Comparison of ENCODE assay signal across 8 cellular contexts in genomic region chr15:75451202-75451673, GRCh38. TPM values are rescaled to one million over a fixed set of nuclear protein-coding genes. Genes with fewer than 3 reads are reported as not detected.
DNase-seq lines count a peak whose midpoint lies in the region; ATAC-seq and TF ChIP-seq lines count a peak whose summit lies in the region.

No MANE protein-coding gene starts in this region.

- peaks cover 0 to 2% (median 0%) of the 10 kb centered on the region in 5 donors for H3K27me3 Mint-ChIP-seq in naive thymus-derived CD4-positive, alpha-beta T cell

- H3K27ac Mint-ChIP-seq in naive thymus-derived CD4-positive, alpha-beta T cell = peak overlapping the region; percentile 94 to 99 (median 98)

- no peaks in the 10 kb centered on the region for H3K27me3 ChIP-seq in KMS-11 (ENCODE audit: insufficient read depth, low read depth)
- H3K27me3 ChIP-seq in naive thymus-derived CD4-positive, alpha-beta T cell (ENCODE audit: control insufficient read depth in 2 of 2, insufficient read depth in 2 of 2, low read length in 2 of 2) = no peaks in the 10 kb centered on the region

- H3K4me3 Mint-ChIP-seq in naive thymus-derived CD4-positive, alpha-beta T cell = peak overlapping the region; percentile 91 to 99 (median 96)

- CTCF ChIA-PET in naive thymus-derived CD4-positive, alpha-beta T cell (lab: Charles Lee) = interaction anchor here (1.7 to 4.1 kb wide), 2 partner anchors 83 to 188 kb away, joined by 5 to 30 read pairs; partner anchors contain the start of genes IMP3 and MAN2C1

- no peak for ATAC-seq in naive thymus-derived CD4-positive, alpha-beta T cell
- ATAC-seq in HG02870 (IDR thresholded peaks at IDR 0.05; ENCODE audit: unreplicated experiment) = no peak

- peaks cover 0 to 3% (median 0%) of the 10 kb centered on the region in 5 donors for H3K36me3 Mint-ChIP-seq in naive thymus-derived CD4-positive, alpha-beta T cell

- H3K9me3 Mint-ChIP-seq in naive thymus-derived CD4-positive, alpha-beta T cell = no peaks in the 10 kb centered on the region

- H3K4me3 ChIP-seq in AG09309 (ENCODE audit: control insufficient read depth, low read depth, low read length) = peak overlapping the region; percentile 64
- no peak overlapping the region for H3K4me3 ChIP-seq in KMS-11 (IDR thresholded peaks at IDR 0.05; ENCODE audit: insufficient read depth, low read depth, low read length)
- H3K4me3 ChIP-seq in coronary artery = peak overlapping the region; percentile 91
- H3K4me3 ChIP-seq in naive thymus-derived CD4-positive, alpha-beta T cell (ENCODE audit: low read length) = peak overlapping the region; percentile 73

- no peak overlapping the region for H3K4me2 ChIP-seq in KMS-11

- POLR2A ChIA-PET in naive thymus-derived CD4-positive, alpha-beta T cell (lab: Charles Lee) = interaction anchor here (0.6 to 9.1 kb wide), 18 partner anchors 10 to 911 kb away, joined by 3 to 175 read pairs (median 6); partner anchors contain the start of genes COMMD4, IMP3, MAN2C1 and NEIL1

- TF ChIP-seq CTCF in AG09309 (IDR thresholded peaks at IDR 0.05; ENCODE audit: control insufficient read depth, insufficient read depth, low read depth, low read length, missing control alignments) = no peak
- no peak for TF ChIP-seq CTCF in KMS-11 (conservative IDR thresholded peaks at IDR 0.05; ENCODE audit: low read depth, low read length)
- no peak for TF ChIP-seq CTCF in coronary artery (IDR thresholded peaks at IDR 0.05)

- peak overlapping the region; percentile 62 for H3K9ac ChIP-seq in KMS-11

- peaks cover 47% of the 10 kb centered on the region for H3K79me2 ChIP-seq in KMS-11 (ENCODE audit: insufficient read depth, low read depth)

- no peak for DNase-seq in AG09309 (ENCODE audit: low read depth)
- no peak for DNase-seq in coronary artery (ENCODE audit: low spot score)
- DNase-seq in naive thymus-derived CD4-positive, alpha-beta T cell = peak in 1 of 9 donors; percentile 74
- DNase-seq in EL = no peak
- DNase-seq in NCI-H2171 (lab: John Stamatoyannopoulos, UW) = no peak
- DNase-seq in putamen (ENCODE audit: low spot score) = no peak

- H3K4me1 ChIP-seq in KMS-11 (ENCODE audit: low read depth, poor library complexity, severe bottlenecking) = peaks cover 16% of the 10 kb centered on the region
- peaks cover 28 to 30% of the 10 kb centered on the region in 2 donors for H3K4me1 ChIP-seq in naive thymus-derived CD4-positive, alpha-beta T cell (ENCODE audit: control insufficient read depth in 2 of 2, insufficient read depth in 2 of 2, low read length in 2 of 2)

- peaks cover 36 to 62% (median 51%) of the 10 kb centered on the region in 7 donors for H3K4me1 Mint-ChIP-seq in naive thymus-derived CD4-positive, alpha-beta T cell

- peak overlapping the region; percentile 83 for H3K27ac ChIP-seq in KMS-11
- H3K27ac ChIP-seq in coronary artery = peak overlapping the region; percentile 91 to 100
- H3K27ac ChIP-seq in naive thymus-derived CD4-positive, alpha-beta T cell (ENCODE audit: low read depth, low read length) = peak overlapping the region; percentile 100

- H4K20me1 ChIP-seq in KMS-11 (ENCODE audit: insufficient read depth) = peaks cover 14% of the 10 kb centered on the region

- H3K9me3 ChIP-seq in naive thymus-derived CD4-positive, alpha-beta T cell (ENCODE audit: control insufficient read depth in 2 of 3, low read length in 3 of 3) = no peaks in the 10 kb centered on the region

- H2AFZ ChIP-seq in KMS-11 (ENCODE audit: low read depth) = no peak overlapping the region

- intact Hi-C loops in naive thymus-derived CD4-positive, alpha-beta T cell (cut with micrococcal nuclease) = loop anchor here (1.0 to 10.0 kb wide), 26 partner anchors 14 to 1971 kb away; partner anchors contain the start of genes CLK3 (in 2 of the 2), COX5A (in 2 of the 2), MAN2C1 (in 2 of the 2) and SCAMP2 (in 2 of the 2)

- H3K36me3 ChIP-seq in KMS-11 (ENCODE audit: insufficient read depth) = no peaks in the 10 kb centered on the region
- peaks cover 0 to 16% (median 0%) of the 10 kb centered on the region in 3 experiments for H3K36me3 ChIP-seq in naive thymus-derived CD4-positive, alpha-beta T cell (ENCODE audit: control insufficient read depth in 2 of 3, insufficient read depth in 3 of 3, low read length in 3 of 3)

RNA-seq across cellular contexts. Expression of gene SIN3A, which starts 0.3 kb away (rescaled TPM):
- total RNA-seq in naive thymus-derived CD4-positive, alpha-beta T cell = 100 to 1,000 TPM; 115 to 139 (median 130) TPM
- 10 to 100 TPM; 18.0 to 22.2 TPM for polyA plus RNA-seq in naive thymus-derived CD4-positive, alpha-beta T cell
